In genomic region chr1:151501474-151501873, GRCh38 we compare ENCODE assay signal across 16 cellular contexts. TPM values are rescaled to one million over a fixed set of nuclear protein-coding genes. Genes with fewer than 3 reads are reported as not detected.
DNase-seq lines count a peak whose midpoint lies in the region; ATAC-seq, FAIRE-seq and TF ChIP-seq lines count a peak whose summit lies in the region.
"Had no signal": no experiment of that assay in that cellular context is flagged by ENCODE, and none has a peak within 500 bp of the region (broad histone marks: within the 10 kb centered on the region; RNA-seq: fewer than 3 reads in every experiment).

No MANE protein-coding gene starts in this region.

- CTCF ChIA-PET in HCT116 (lab: Charles Lee) = no interaction called here

- no peak overlapping the region for H2AFZ ChIP-seq in HCT116 (ENCODE audit: low read depth, low read length, poor library complexity, severe bottlenecking)

- H3K9me2 ChIP-seq in HCT116 (ENCODE audit: insufficient read depth) = no peaks in the 10 kb centered on the region

- ATAC-seq in HCT116 (peak; percentile 60), body of pancreas (peak; percentile 75), lower lobe of right lung (peak; percentile 23 to 55), GM18867 (IDR thresholded peaks at IDR 0.05; ENCODE audit: unreplicated experiment) (no peak)
- ATAC-seq: stimulated activated naive CD8-positive, alpha-beta T cell treated with anti-CD3 and anti-CD28 coated beads, Interleukin-15, amount 100 ng/mL, for 72 hours had no signal

- TF ChIP-seq CTCF in C4-2B (conservative IDR thresholded peaks at IDR 0.05) (peak; percentile 57; the same call in 1 of the 2 replicates), HCT116 (IDR thresholded peaks at IDR 0.05 in 2 of 3, conservative IDR thresholded peaks at IDR 0.05 in 1 of 3; ENCODE audit: borderline replicate concordance in 1 of 3, insufficient read depth in 1 of 3, low read depth in 2 of 3, low read length in 2 of 3) (peak in 2 of 3 experiments; percentile 34 to 35; a peak in 2 of 6 replicates), body of pancreas (IDR thresholded peaks at IDR 0.05) (peak in 6 of 7 experiments; percentile 26 to 76 (median 56)), lower lobe of right lung (IDR thresholded peaks at IDR 0.05) (no peak), endothelial cell (IDR thresholded peaks at IDR 0.05; ENCODE audit: unreplicated experiment) (no peak)

- H3K9me3 Mint-ChIP-seq in endothelial cell (ENCODE audit: unreplicated experiment) = no peaks in the 10 kb centered on the region
- H3K9me3 Mint-ChIP-seq: dendritic cell treated with granulocyte-macrophage colony-stimulating factor and Interleukin-4, amounts not matched to agents 40 ng/mL and 50 ng/mL, for 4 days; stimulated activated naive CD8-positive, alpha-beta T cell treated with anti-CD3 and anti-CD28 coated beads, Interleukin-15, amount 100 ng/mL, for 72 hours had no signal

- peaks cover 24% of the 10 kb centered on the region for H3K4me1 Mint-ChIP-seq in endothelial cell (ENCODE audit: unreplicated experiment)
- H3K4me1 Mint-ChIP-seq: stimulated activated naive CD8-positive, alpha-beta T cell treated with anti-CD3 and anti-CD28 coated beads, Interleukin-15, amount 100 ng/mL, for 72 hours had no signal

- no peak overlapping the region for H3K4me3 Mint-ChIP-seq in endothelial cell (ENCODE audit: unreplicated experiment)
- H3K4me3 Mint-ChIP-seq: dendritic cell treated with granulocyte-macrophage colony-stimulating factor and Interleukin-4, amounts not matched to agents 40 ng/mL and 50 ng/mL, for 4 days; stimulated activated naive CD8-positive, alpha-beta T cell treated with anti-CD3 and anti-CD28 coated beads, Interleukin-15, amount 100 ng/mL, for 72 hours had no signal

- no peak overlapping the region for H3K27ac ChIP-seq in C4-2B
- H3K27ac ChIP-seq in HCT116 (ENCODE audit: low read depth, low read length) = no peak overlapping the region
- H3K27ac ChIP-seq in body of pancreas = peak overlapping the region in 2 of 4 donors; percentile 42 to 61
- no peak overlapping the region for H3K27ac ChIP-seq in lower lobe of right lung

- peaks cover 7 to 28% of the 10 kb centered on the region in 2 experiments for H3K4me1 ChIP-seq in HCT116 (ENCODE audit: control insufficient read depth in 1 of 2, insufficient read depth in 2 of 2, low read length in 2 of 2)
- peaks cover 23% of the 10 kb centered on the region for H3K4me1 ChIP-seq in body of pancreas
- no peaks in the 10 kb centered on the region for H3K4me1 ChIP-seq in lower lobe of right lung

- 58 to 61% methylated on average over 10 of the region's 10 CpGs for WGBS in body of pancreas, 2 donors

- no peaks in the 10 kb centered on the region for H4K20me1 ChIP-seq in HCT116 (ENCODE audit: insufficient read depth)

- H3K4me3 ChIP-seq in HCT116 (replicated peaks in 1 of 2; ENCODE audit: low read depth in 1 of 2, low read length in 2 of 2) (no peak overlapping the region), body of pancreas (no peak overlapping the region), lower lobe of right lung (no peak overlapping the region)

- H3K36me3 ChIP-seq in HCT116 (ENCODE audit: control insufficient read depth in 1 of 2, insufficient read depth in 2 of 2, low read length in 2 of 2) (no peaks in the 10 kb centered on the region), body of pancreas (replicated peaks in 1 of 2; ENCODE audit: insufficient read depth in 1 of 2, low read depth in 2 of 2) (no peaks in the 10 kb centered on the region), lower lobe of right lung (no peaks in the 10 kb centered on the region)

- no peak for TF ChIP-seq POLR2A in HCT116 (IDR thresholded peaks at IDR 0.05; ENCODE audit: borderline replicate concordance, extremely low read depth, insufficient read depth, insufficient read length)
- TF ChIP-seq POLR2A in body of pancreas (IDR thresholded peaks at IDR 0.05) = no peak

- FAIRE-seq in frontal cortex (lab: Jason Lieb, UNC) = no peak

- no peak overlapping the region for H3K9ac ChIP-seq in HCT116 (ENCODE audit: low read length)

- 0 out of 2 replicates have a peak, but pooled peaks have one; percentile 13 for TF ChIP-seq RAD21 in HCT116 (IDR thresholded peaks at IDR 0.05; ENCODE audit: low read depth)

- H3K27me3 Mint-ChIP-seq in endothelial cell (ENCODE audit: unreplicated experiment) = peaks cover 2% of the 10 kb centered on the region
- H3K27me3 Mint-ChIP-seq: stimulated activated naive CD8-positive, alpha-beta T cell treated with anti-CD3 and anti-CD28 coated beads, Interleukin-15, amount 100 ng/mL, for 72 hours had no signal

- no peak overlapping the region for H3K27ac Mint-ChIP-seq in endothelial cell (ENCODE audit: unreplicated experiment)
- H3K27ac Mint-ChIP-seq: dendritic cell treated with granulocyte-macrophage colony-stimulating factor and Interleukin-4, amounts not matched to agents 40 ng/mL and 50 ng/mL, for 4 days; stimulated activated naive CD8-positive, alpha-beta T cell treated with anti-CD3 and anti-CD28 coated beads, Interleukin-15, amount 100 ng/mL, for 72 hours had no signal

- H3K36me3 Mint-ChIP-seq in endothelial cell (ENCODE audit: low read depth, unreplicated experiment) = peaks cover 10% of the 10 kb centered on the region

- H3K27me3 ChIP-seq in HCT116 (ENCODE audit: insufficient read depth, low read length) (no peaks in the 10 kb centered on the region), body of pancreas (no peaks in the 10 kb centered on the region), lower lobe of right lung (ENCODE audit: low read depth) (no peaks in the 10 kb centered on the region)

- RAD21 ChIA-PET in HCT116 (lab: Charles Lee; ENCODE audit: low non-redundant PET in 1 of 2, low total read pairs in 2 of 2, uncharacterized antibody in 2 of 2, unreplicated experiment in 2 of 2) = no interaction called here

- BruUV-seq in HCT116 (replicated peaks; lab: Mats Ljungman, UMichigan) = no TSS peak

- POLR2A ChIA-PET in HCT116 (lab: Charles Lee) = interaction anchor here (1.6 kb wide), 1 partner anchor 10 kb away, joined by 6 read pairs; the partner anchor contains the start of gene CGN

- H3K9me3 ChIP-seq in HCT116 (ENCODE audit: control insufficient read depth in 1 of 2, insufficient read depth in 1 of 2, low read depth in 1 of 2, low read length in 2 of 2) (no peaks in the 10 kb centered on the region), body of pancreas (no peaks in the 10 kb centered on the region), lower lobe of right lung (no peaks in the 10 kb centered on the region)

- H3K4me2 ChIP-seq in HCT116 (ENCODE audit: low read length) = no peak overlapping the region

- DNase-seq in HCT116 (ENCODE audit: low read depth, low spot score) (no peak), body of pancreas (peak in 3 of 4 donors; percentile 25 to 71 (median 57)), lower lobe of right lung (no peak), endothelial cell (ENCODE audit: low spot score) (no peak), islet precursor cell (no peak), frontal cortex (ENCODE audit: low spot score in 2 of 2) (no peak)
- DNase-seq: activated CD4-positive, alpha-beta T cell treated with anti-CD3 and anti-CD28 coated beads, Interleukin-2, amount 50 U/mL, for 48 hours; activated naive CD4-positive, alpha-beta T cell treated with Interleukin-2 at 50 U/mL for 16 hours; head of caudate nucleus; NCI-H1048; NCI-H82; stimulated activated CD4-positive, alpha-beta T cell treated with anti-CD3 and anti-CD28 coated beads, Interleukin-4, amount 100 ng/mL, for 4 hours; stimulated activated naive CD8-positive, alpha-beta T cell treated with anti-CD3 and anti-CD28 coated beads, Interleukin-15, amount 100 ng/mL, for 72 hours had no signal

- no peaks in the 10 kb centered on the region for H3K79me2 ChIP-seq in HCT116 (ENCODE audit: insufficient read depth, low read length)

- intact Hi-C loops in HCT116 (cut with micrococcal nuclease) (no loop called here), body of pancreas (cut with DNase I) (no loop called here), lower lobe of right lung (cut with DNase I) (no loop called here)

TF ChIP-seq in HCT116, 20 proteins besides CTCF, POLR2A, EP300 and RAD21 (continues in another document):
- TF ChIP-seq FOSL1 (IDR thresholded peaks at IDR 0.05; ENCODE audit: low read depth) (no peak), SP1 (IDR thresholded peaks at IDR 0.05; ENCODE audit: low read depth) (no peak), ATF3 (IDR thresholded peaks at IDR 0.05) (no peak), JUND (IDR thresholded peaks at IDR 0.05) (no peak), ZNF274 (IDR thresholded peaks at IDR 0.05; ENCODE audit: low read depth, low read length) (no peak), TCF7L2 (IDR thresholded peaks at IDR 0.05; ENCODE audit: borderline replicate concordance, extremely low read depth, insufficient read depth, insufficient read length) (no peak), POLR2AphosphoS5 (IDR thresholded peaks at IDR 0.05; ENCODE audit: low read depth, low read length) (no peak), CBX3 (IDR thresholded peaks at IDR 0.05; ENCODE audit: low read depth) (no peak), ELF1 (IDR thresholded peaks at IDR 0.05; ENCODE audit: borderline replicate concordance, low read depth) (no peak)

RNA-seq across cellular contexts. Expression of gene CGN, which starts 9.7 kb away (rescaled TPM):
- total RNA-seq in HCT116 (2021; ENCODE audit: unreplicated experiment) (19.7 TPM), body of pancreas (10 to 100 TPM; 31.0 to 42.8 TPM), lower lobe of right lung (52.9 TPM), endothelial cell (ENCODE audit: unreplicated experiment) (50.7 TPM), frontal cortex (2.0 TPM)
- polyA plus RNA-seq in HCT116 (2012) = 15.5 and 16.8 TPM in 2 replicates

RNA-seq across cellular contexts. Expression of gene TUFT1, which starts 38.6 kb away (rescaled TPM):
- total RNA-seq in HCT116 (2021; ENCODE audit: unreplicated experiment) (12.3 TPM), body of pancreas (10 to 100 TPM; 10.9 to 17.1 TPM), lower lobe of right lung (10.5 TPM), endothelial cell (ENCODE audit: unreplicated experiment) (11.2 TPM), frontal cortex (9.8 TPM)
- polyA plus RNA-seq in HCT116 (2012) = 12.9 and 13.8 TPM in 2 replicates

RNA-seq across cellular contexts. Expression of gene POGZ, which starts 42.2 kb away (rescaled TPM):
- total RNA-seq in HCT116 (2021; ENCODE audit: unreplicated experiment) (80.6 TPM), body of pancreas (10 to 100 TPM; 29.8 to 76.8 TPM), lower lobe of right lung (98.1 TPM), endothelial cell (ENCODE audit: unreplicated experiment) (132 TPM), frontal cortex (33.4 TPM)
- polyA plus RNA-seq in HCT116 (2012) = 32.8 and 39.9 TPM in 2 replicates

Comparison
In these comparisons a context has a peak if more than half of its experiments do, and no peak if none do; other contexts are left out.
1. CTCF ChIP-seq: peak in C4-2B (single experiment), HCT116 (2 of 3) and body of pancreas (6 of 7); none in lower lobe of right lung (single experiment) and endothelial cell (single experiment).
2. DNase-seq: peak in body of pancreas (3 of 4); none in HCT116 (single experiment), lower lobe of right lung (single experiment), endothelial cell (single experiment), islet precursor cell (single experiment) and frontal cortex (0 of 2).